In genomic region chr1:235270625-235271024, GRCh38 we compare ENCODE assay signal across 8 cellular contexts. TPM values are rescaled to one million over a fixed set of nuclear protein-coding genes. Genes with fewer than 3 reads are reported as not detected.
DNase-seq lines count a peak whose midpoint lies in the region; ATAC-seq and TF ChIP-seq lines count a peak whose summit lies in the region.

No MANE protein-coding gene starts in this region.

- H3K4me1 ChIP-seq in smooth muscle cell (ENCODE audit: low read depth) = no peaks in the 10 kb centered on the region

- no peaks in the 10 kb centered on the region for H3K36me3 ChIP-seq in smooth muscle cell (ENCODE audit: low read depth)

- TF ChIP-seq CTCF in CD4-positive, alpha-beta T cell (IDR thresholded peaks at IDR 0.05) = no peak
- TF ChIP-seq CTCF in smooth muscle cell (IDR thresholded peaks at IDR 0.05; ENCODE audit: borderline replicate concordance, insufficient read depth, poor library complexity, severe bottlenecking) (no peak), omental fat pad (IDR thresholded peaks at IDR 0.05) (no peak)

- H3K9me3 ChIP-seq in CD4-positive, alpha-beta T cell (ENCODE audit: control insufficient read depth, low read length) = no peaks in the 10 kb centered on the region
- no peaks in the 10 kb centered on the region for H3K9me3 ChIP-seq in smooth muscle cell (replicated peaks; ENCODE audit: low read depth)

- peak; percentile 84 for ATAC-seq in CD4-positive, alpha-beta T cell (ENCODE audit: poor library complexity)
- ATAC-seq in HG03378 (IDR thresholded peaks at IDR 0.05; ENCODE audit: unreplicated experiment) = peak; percentile 46
- ATAC-seq in left lobe of liver = peak; percentile 21
- ATAC-seq in omental fat pad (ENCODE audit: low FRiP score) = no peak

- H3K4me3 Mint-ChIP-seq in CD4-positive, alpha-beta T cell = peak overlapping the region; percentile 3
- H3K4me3 Mint-ChIP-seq in activated T-helper 2 cell treated with anti-CD3 and anti-CD28 coated beads, Interferon-gamma antibody, Interleukin-2, Interleukin-4, amounts not matched to agents 10 μg/mL and 5 μg/mL and 100 μg/mL, durations not matched to agents 14 hours and 24 hours and 36 hours (ENCODE audit: low read depth) = no peak overlapping the region

- peaks cover 3% of the 10 kb centered on the region for H3K36me3 Mint-ChIP-seq in CD4-positive, alpha-beta T cell (ENCODE audit: low read depth)
- no peaks in the 10 kb centered on the region for H3K36me3 Mint-ChIP-seq in activated T-helper 2 cell treated with anti-CD3 and anti-CD28 coated beads, Interferon-gamma antibody, Interleukin-2, Interleukin-4, amounts not matched to agents 10 μg/mL and 5 μg/mL and 100 μg/mL, durations not matched to agents 14 hours and 24 hours and 36 hours (ENCODE audit: low read depth)

- POLR2A ChIA-PET in CD4-positive, alpha-beta T cell (lab: Charles Lee) = no interaction called here

- H3K27ac Mint-ChIP-seq in CD4-positive, alpha-beta T cell = peak overlapping the region; percentile 21
- H3K27ac Mint-ChIP-seq in activated T-helper 2 cell treated with anti-CD3 and anti-CD28 coated beads, Interferon-gamma antibody, Interleukin-2, Interleukin-4, amounts not matched to agents 10 μg/mL and 5 μg/mL and 100 μg/mL, durations not matched to agents 14 hours and 24 hours and 36 hours = peak overlapping the region; percentile 40

- H3F3A ChIP-seq in smooth muscle cell (ENCODE audit: low read depth) = peaks cover 7% of the 10 kb centered on the region

- H3K9me3 Mint-ChIP-seq in CD4-positive, alpha-beta T cell = no peaks in the 10 kb centered on the region
- H3K9me3 Mint-ChIP-seq in activated T-helper 2 cell treated with anti-CD3 and anti-CD28 coated beads, Interferon-gamma antibody, Interleukin-2, Interleukin-4, amounts not matched to agents 10 μg/mL and 5 μg/mL and 100 μg/mL, durations not matched to agents 14 hours and 24 hours and 36 hours = no peaks in the 10 kb centered on the region

- intact Hi-C loops in CD4-positive, alpha-beta T cell (cut with DNase I, micrococcal nuclease) = no loop called here
- intact Hi-C loops in activated T-helper 2 cell treated with anti-CD3 and anti-CD28 coated beads, Interferon-gamma antibody, Interleukin-2, Interleukin-4, amounts not matched to agents 10 μg/mL and 5 μg/mL and 100 μg/mL, durations not matched to agents 14 hours and 24 hours and 36 hours (cut with micrococcal nuclease) = no loop called here

- no peak for DNase-seq in CD4-positive, alpha-beta T cell
- DNase-seq in activated T-helper 2 cell treated with anti-CD3 and anti-CD28 coated beads, Interferon-gamma antibody, Interleukin-2, Interleukin-4, amounts not matched to agents 10 μg/mL and 5 μg/mL and 100 μg/mL, durations not matched to agents 14 hours and 24 hours and 36 hours (ENCODE audit: low spot score) = no peak
- DNase-seq in left lobe of liver (ENCODE audit: low spot score) (no peak), smooth muscle cell (lab: John Stamatoyannopoulos, UW; ENCODE audit: unreplicated experiment) (no peak), NCI-H146 (lab: John Stamatoyannopoulos, UW) (no peak), omental fat pad (ENCODE audit: low spot score) (no peak), NCI-H510A treated with DMSO at 0.1 percent for 48 hours (lab: John Stamatoyannopoulos, UW) (no peak)

- H3K79me2 ChIP-seq in smooth muscle cell (ENCODE audit: low read depth) = peaks cover 100% of the 10 kb centered on the region

- H4K20me1 ChIP-seq in smooth muscle cell (ENCODE audit: low read depth) = peaks cover 100% of the 10 kb centered on the region

- CTCF ChIA-PET in CD4-positive, alpha-beta T cell (lab: Charles Lee) = interaction anchor here (1.2 kb wide), 1 partner anchor 12 kb away, joined by 3 read pairs; no protein-coding TSS in a partner anchor

- H3K4me1 Mint-ChIP-seq in CD4-positive, alpha-beta T cell (ENCODE audit: low read depth) = peaks cover 82% of the 10 kb centered on the region
- H3K4me1 Mint-ChIP-seq in activated T-helper 2 cell treated with anti-CD3 and anti-CD28 coated beads, Interferon-gamma antibody, Interleukin-2, Interleukin-4, amounts not matched to agents 10 μg/mL and 5 μg/mL and 100 μg/mL, durations not matched to agents 14 hours and 24 hours and 36 hours (ENCODE audit: low read depth) = peaks cover 32% of the 10 kb centered on the region

- no peak overlapping the region for H3K4me3 ChIP-seq in smooth muscle cell

- no peak overlapping the region for H3K27ac ChIP-seq in CD4-positive, alpha-beta T cell (ENCODE audit: low read depth, low read length)
- no peak overlapping the region for H3K27ac ChIP-seq in smooth muscle cell (ENCODE audit: low read depth)

- H3K27me3 ChIP-seq in CD4-positive, alpha-beta T cell (ENCODE audit: control insufficient read depth, insufficient read depth, low read length) = no peaks in the 10 kb centered on the region
- no peaks in the 10 kb centered on the region for H3K27me3 ChIP-seq in smooth muscle cell (ENCODE audit: low read depth)

- no peak overlapping the region for H3K9ac ChIP-seq in smooth muscle cell (ENCODE audit: low read depth)

- H2AFZ ChIP-seq in smooth muscle cell (ENCODE audit: low read depth) = no peak overlapping the region

- H3K4me2 ChIP-seq in smooth muscle cell = no peak overlapping the region

- no peaks in the 10 kb centered on the region for H3K27me3 Mint-ChIP-seq in CD4-positive, alpha-beta T cell
- H3K27me3 Mint-ChIP-seq in activated T-helper 2 cell treated with anti-CD3 and anti-CD28 coated beads, Interferon-gamma antibody, Interleukin-2, Interleukin-4, amounts not matched to agents 10 μg/mL and 5 μg/mL and 100 μg/mL, durations not matched to agents 14 hours and 24 hours and 36 hours (ENCODE audit: low read depth) = no peaks in the 10 kb centered on the region

RNA-seq across cellular contexts. Expression of gene ARID4B, which starts 57.4 kb away (rescaled TPM):
- 100 to 1,000 TPM; 127 to 130 TPM for total RNA-seq in CD4-positive, alpha-beta T cell
- 49.6 and 55.3 TPM in 2 replicates for total RNA-seq in activated T-helper 2 cell treated with anti-CD3 and anti-CD28 coated beads, Interferon-gamma antibody, Interleukin-2, Interleukin-4, amounts not matched to agents 10 μg/mL and 5 μg/mL and 100 μg/mL, durations not matched to agents 14 hours and 24 hours and 36 hours
- 10.9 TPM for total RNA-seq in left lobe of liver
- 33.2 and 40.3 TPM in 2 replicates for total RNA-seq in smooth muscle cell
- polyA plus RNA-seq in smooth muscle cell = 29.0 and 39.1 TPM in 2 replicates
- 10 to 100 TPM; 29.0 to 54.5 (median 37.4) TPM for total RNA-seq in omental fat pad

RNA-seq across cellular contexts. Expression of gene GGPS1, which starts 57.7 kb away (rescaled TPM):
- 10 to 100 TPM; 20.6 to 20.9 TPM for total RNA-seq in CD4-positive, alpha-beta T cell
- 30.4 and 33.7 TPM in 2 replicates for total RNA-seq in activated T-helper 2 cell treated with anti-CD3 and anti-CD28 coated beads, Interferon-gamma antibody, Interleukin-2, Interleukin-4, amounts not matched to agents 10 μg/mL and 5 μg/mL and 100 μg/mL, durations not matched to agents 14 hours and 24 hours and 36 hours
- total RNA-seq in left lobe of liver (8.6 TPM), smooth muscle cell (41.3 and 45.8 TPM in 2 replicates), omental fat pad (10 to 100 TPM; 15.4 to 26.2 (median 17.8) TPM)
- 47.5 and 48.1 TPM in 2 replicates for polyA plus RNA-seq in smooth muscle cell
